ENCODE assay signal across 1 cellular context in genomic region chr12:14963520-14963919, GRCh38.
TF ChIP-seq lines count a peak whose summit lies in the region.

No MANE protein-coding gene starts in this region.

TF ChIP-seq in GM12878, 131 proteins besides CTCF, POLR2A, EP300 and RAD21:
- no peak for TF ChIP-seq E4F1 (IDR thresholded peaks at IDR 0.05; ENCODE audit: borderline replicate concordance, partially characterized antibody)
- TF ChIP-seq RELB (IDR thresholded peaks at IDR 0.05; ENCODE audit: low read depth), result no peak
- no peak for TF ChIP-seq GABPA (IDR thresholded peaks at IDR 0.05; ENCODE audit: low read depth)
- TF ChIP-seq IRF3 (IDR thresholded peaks at IDR 0.05), result no peak
- no peak for TF ChIP-seq BCL3 (IDR thresholded peaks at IDR 0.05; ENCODE audit: borderline replicate concordance, insufficient read depth, low read depth, low read length, poor library complexity, severe bottlenecking)
- no peak for TF ChIP-seq IRF4 (IDR thresholded peaks at IDR 0.05; ENCODE audit: low read depth, low read length)
- TF ChIP-seq GATAD2B (conservative IDR thresholded peaks at IDR 0.05; ENCODE audit: low read depth), result no peak
- TF ChIP-seq MYC (IDR thresholded peaks at IDR 0.05; ENCODE audit: insufficient read depth, insufficient read length, insufficient replicate concordance, low read length, severe bottlenecking), result no peak
- TF ChIP-seq ZBTB4 (CRISPR knock-in tag; IDR thresholded peaks at IDR 0.05), result no peak
- TF ChIP-seq PML (IDR thresholded peaks at IDR 0.05; ENCODE audit: low read length), result no peak
